In the genomic region with DNA sequence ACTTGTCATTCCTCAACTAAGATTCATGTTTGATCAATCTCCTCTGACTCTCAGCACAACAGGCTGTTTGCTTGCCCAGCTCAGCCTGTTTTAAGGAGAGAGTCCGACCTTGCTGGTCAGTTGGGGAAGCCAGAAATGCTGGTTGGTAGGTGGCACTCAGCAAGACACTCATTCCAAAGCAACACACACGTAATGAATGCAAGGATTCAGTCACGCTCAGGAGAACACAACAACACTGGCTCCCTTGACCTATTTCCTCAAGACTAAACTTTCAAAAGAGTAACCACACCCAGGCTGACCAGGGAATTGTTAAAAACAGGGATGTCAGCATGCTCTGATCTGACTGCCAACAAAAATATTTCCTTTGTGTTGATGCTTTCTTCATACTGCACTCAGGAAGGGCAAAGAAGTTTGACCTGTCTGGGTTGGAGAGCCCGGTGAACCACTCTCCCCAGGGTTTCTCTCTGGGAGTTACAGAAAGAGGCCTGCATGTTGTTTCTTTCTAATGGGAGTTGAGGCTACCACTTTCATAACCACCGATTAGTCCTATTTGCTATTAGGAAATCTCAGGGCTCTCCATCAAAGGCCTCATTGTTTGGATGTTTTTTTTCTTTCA, we compare ENCODE assay signal across 12 cellular contexts. TPM values are rescaled to one million over a fixed set of nuclear protein-coding genes. Genes with fewer than 3 reads are reported as not detected.
A peak's percentile ranks its signal among the peaks of the same experiment; 100 is the strongest.
DNase-seq lines count a peak whose midpoint lies in the region; ATAC-seq and TF ChIP-seq lines count a peak whose summit lies in the region.
"Had no signal": no experiment of that assay in that cellular context is flagged by ENCODE, and none has a peak within 500 bp of the region (broad histone marks: within the 10 kb centered on the region; RNA-seq: fewer than 3 reads in every experiment).

No MANE protein-coding gene starts in this region.

- H3K27me3 Mint-ChIP-seq in type B pancreatic cell = peaks cover 2% of the 10 kb centered on the region

- H3K36me3 Mint-ChIP-seq in type B pancreatic cell = no peaks in the 10 kb centered on the region
- H3K36me3 Mint-ChIP-seq: activated naive CD8-positive, alpha-beta T cell treated with anti-CD3 and anti-CD28 coated beads for 36 hours had no signal

- ATAC-seq in left lung = peak; percentile 77

- H3K4me1 ChIP-seq in left lung = no peaks in the 10 kb centered on the region

- no peaks in the 10 kb centered on the region for H3K36me3 ChIP-seq in left lung

- H3K4me1 Mint-ChIP-seq in type B pancreatic cell (ENCODE audit: unreplicated experiment) = peaks cover 10% of the 10 kb centered on the region

- no peak overlapping the region for H3K4me3 Mint-ChIP-seq in type B pancreatic cell
- H3K4me3 Mint-ChIP-seq: activated naive CD8-positive, alpha-beta T cell treated with anti-CD3 and anti-CD28 coated beads for 36 hours had no signal

- peak; percentile 75 to 96 for DNase-seq in cardiac fibroblast (ENCODE audit: low read depth in 2 of 2)
- peak in 1 of 2 donors; percentile 36 for DNase-seq in left lung
- DNase-seq in type B pancreatic cell (ENCODE audit: extremely low spot score, unreplicated experiment) = no peak
- DNase-seq in HEK293T (ENCODE audit: extremely low spot score) = no peak
- no peak for DNase-seq in DMS53 (lab: John Stamatoyannopoulos, UW)
- DNase-seq in NCI-H524 treated with DMSO at 0.1 percent for 48 hours (lab: John Stamatoyannopoulos, UW) = no peak
- no peak for DNase-seq in NK-92 treated with Interleukin-12 subunit alpha and Interleukin-12 subunit beta, amount 100 ng/mL, for 24 hours (lab: John Stamatoyannopoulos, UW)
- DNase-seq: activated CD4-positive, alpha-beta T cell treated with anti-CD3 and anti-CD28 coated beads, Interleukin-2, amount 50 U/mL, for 1 hour; activated naive CD8-positive, alpha-beta T cell treated with anti-CD3 and anti-CD28 coated beads for 36 hours; occipital lobe; SIG-M5 had no signal

- no peaks in the 10 kb centered on the region for H3K9me3 ChIP-seq in left lung

- H3K4me3 ChIP-seq in cardiac fibroblast (replicated peaks in 1 of 2; ENCODE audit: low read depth in 2 of 2, low read length in 2 of 2) (no peak overlapping the region), left lung (no peak overlapping the region)

- TF ChIP-seq CTCF in cardiac fibroblast (IDR thresholded peaks at IDR 0.05; ENCODE audit: low read depth, low read length) = no peak
- no peak for TF ChIP-seq CTCF in left lung (IDR thresholded peaks at IDR 0.05)
- TF ChIP-seq CTCF in type B pancreatic cell (conservative IDR thresholded peaks at IDR 0.05) = no peak

- peak overlapping the region; percentile 63 for H3K27ac Mint-ChIP-seq in type B pancreatic cell
- H3K27ac Mint-ChIP-seq: activated naive CD8-positive, alpha-beta T cell treated with anti-CD3 and anti-CD28 coated beads for 36 hours had no signal

- no peak for TF ChIP-seq RAD21 in Ishikawa (IDR thresholded peaks at IDR 0.05; ENCODE audit: low read depth)

- peak overlapping the region in 1 of 2 donors; percentile 14 for H3K27ac ChIP-seq in left lung

- intact Hi-C loops in left lung (cut with DNase I) = no loop called here

- TF ChIP-seq EP300 in Ishikawa (IDR thresholded peaks at IDR 0.05; ENCODE audit: borderline replicate concordance) = peak; percentile 74

- CTCF ChIA-PET in HEK293T (lab: Yijun Ruan, JAX) = no interaction called here

- H3K27me3 ChIP-seq in left lung = no peaks in the 10 kb centered on the region

- no peaks in the 10 kb centered on the region for H3K9me3 Mint-ChIP-seq in type B pancreatic cell
- H3K9me3 Mint-ChIP-seq: activated naive CD8-positive, alpha-beta T cell treated with anti-CD3 and anti-CD28 coated beads for 36 hours had no signal

- POLR2A ChIA-PET in HEK293T (lab: Yijun Ruan, JAX) = no interaction called here

TF ChIP-seq in Ishikawa, 13 proteins besides CTCF, POLR2A, EP300 and RAD21 (continues in another document):
- no peak for TF ChIP-seq TAF1 (IDR thresholded peaks at IDR 0.05; ENCODE audit: low read depth)
- TF ChIP-seq, protein P1, sequence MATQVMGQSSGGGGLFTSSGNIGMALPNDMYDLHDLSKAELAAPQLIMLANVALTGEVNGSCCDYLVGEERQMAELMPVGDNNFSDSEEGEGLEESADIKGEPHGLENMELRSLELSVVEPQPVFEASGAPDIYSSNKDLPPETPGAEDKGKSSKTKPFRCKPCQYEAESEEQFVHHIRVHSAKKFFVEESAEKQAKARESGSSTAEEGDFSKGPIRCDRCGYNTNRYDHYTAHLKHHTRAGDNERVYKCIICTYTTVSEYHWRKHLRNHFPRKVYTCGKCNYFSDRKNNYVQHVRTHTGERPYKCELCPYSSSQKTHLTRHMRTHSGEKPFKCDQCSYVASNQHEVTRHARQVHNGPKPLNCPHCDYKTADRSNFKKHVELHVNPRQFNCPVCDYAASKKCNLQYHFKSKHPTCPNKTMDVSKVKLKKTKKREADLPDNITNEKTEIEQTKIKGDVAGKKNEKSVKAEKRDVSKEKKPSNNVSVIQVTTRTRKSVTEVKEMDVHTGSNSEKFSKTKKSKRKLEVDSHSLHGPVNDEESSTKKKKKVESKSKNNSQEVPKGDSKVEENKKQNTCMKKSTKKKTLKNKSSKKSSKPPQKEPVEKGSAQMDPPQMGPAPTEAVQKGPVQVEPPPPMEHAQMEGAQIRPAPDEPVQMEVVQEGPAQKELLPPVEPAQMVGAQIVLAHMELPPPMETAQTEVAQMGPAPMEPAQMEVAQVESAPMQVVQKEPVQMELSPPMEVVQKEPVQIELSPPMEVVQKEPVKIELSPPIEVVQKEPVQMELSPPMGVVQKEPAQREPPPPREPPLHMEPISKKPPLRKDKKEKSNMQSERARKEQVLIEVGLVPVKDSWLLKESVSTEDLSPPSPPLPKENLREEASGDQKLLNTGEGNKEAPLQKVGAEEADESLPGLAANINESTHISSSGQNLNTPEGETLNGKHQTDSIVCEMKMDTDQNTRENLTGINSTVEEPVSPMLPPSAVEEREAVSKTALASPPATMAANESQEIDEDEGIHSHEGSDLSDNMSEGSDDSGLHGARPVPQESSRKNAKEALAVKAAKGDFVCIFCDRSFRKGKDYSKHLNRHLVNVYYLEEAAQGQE (IDR thresholded peaks at IDR 0.05; ENCODE audit: low read depth) = no peak
- peak; percentile 83 for TF ChIP-seq TCF12 (IDR thresholded peaks at IDR 0.05; ENCODE audit: low read depth)
- peak; percentile 59 for TF ChIP-seq TEAD4 (IDR thresholded peaks at IDR 0.05)
- TF ChIP-seq ZBTB7A (IDR thresholded peaks at IDR 0.05; ENCODE audit: low read depth) = no peak
- TF ChIP-seq, protein P2, sequence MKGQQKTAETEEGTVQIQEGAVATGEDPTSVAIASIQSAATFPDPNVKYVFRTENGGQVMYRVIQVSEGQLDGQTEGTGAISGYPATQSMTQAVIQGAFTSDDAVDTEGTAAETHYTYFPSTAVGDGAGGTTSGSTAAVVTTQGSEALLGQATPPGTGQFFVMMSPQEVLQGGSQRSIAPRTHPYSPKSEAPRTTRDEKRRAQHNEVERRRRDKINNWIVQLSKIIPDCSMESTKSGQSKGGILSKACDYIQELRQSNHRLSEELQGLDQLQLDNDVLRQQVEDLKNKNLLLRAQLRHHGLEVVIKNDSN (IDR thresholded peaks at IDR 0.05) = no peak
- peak; percentile 78 for TF ChIP-seq NFIC (IDR thresholded peaks at IDR 0.05)
- TF ChIP-seq, protein P3, sequence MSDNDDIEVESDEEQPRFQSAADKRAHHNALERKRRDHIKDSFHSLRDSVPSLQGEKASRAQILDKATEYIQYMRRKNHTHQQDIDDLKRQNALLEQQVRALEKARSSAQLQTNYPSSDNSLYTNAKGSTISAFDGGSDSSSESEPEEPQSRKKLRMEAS (IDR thresholded peaks at IDR 0.05) = no peak; the same call in 1 of the 2 replicates

TF ChIP-seq in HEK293T, 16 proteins besides CTCF, POLR2A, EP300 and RAD21:
- TF ChIP-seq FOXM1 (IDR thresholded peaks at IDR 0.05; ENCODE audit: borderline replicate concordance) (no peak), FOXK2 (IDR thresholded peaks at IDR 0.05) (no peak), ARNT (IDR thresholded peaks at IDR 0.05) (no peak), BHLHE40 (IDR thresholded peaks at IDR 0.05; ENCODE audit: borderline replicate concordance) (no peak), NFRKB (IDR thresholded peaks at IDR 0.05) (no peak), ELF4 (IDR thresholded peaks at IDR 0.05) (no peak), HDGF (IDR thresholded peaks at IDR 0.05; ENCODE audit: borderline replicate concordance) (no peak), SUZ12 (IDR thresholded peaks at IDR 0.05) (no peak), CTBP1 (IDR thresholded peaks at IDR 0.05; ENCODE audit: borderline replicate concordance) (no peak), TARDBP (IDR thresholded peaks at IDR 0.05) (no peak), SP1 (IDR thresholded peaks at IDR 0.05) (no peak), FOXA1 (IDR thresholded peaks at IDR 0.05) (no peak), L3MBTL2 (conservative IDR thresholded peaks at IDR 0.05) (no peak), ZNF384 (IDR thresholded peaks at IDR 0.05) (no peak), LEF1 (IDR thresholded peaks at IDR 0.05; ENCODE audit: borderline replicate concordance) (no peak)
- TF ChIP-seq, protein P4, sequence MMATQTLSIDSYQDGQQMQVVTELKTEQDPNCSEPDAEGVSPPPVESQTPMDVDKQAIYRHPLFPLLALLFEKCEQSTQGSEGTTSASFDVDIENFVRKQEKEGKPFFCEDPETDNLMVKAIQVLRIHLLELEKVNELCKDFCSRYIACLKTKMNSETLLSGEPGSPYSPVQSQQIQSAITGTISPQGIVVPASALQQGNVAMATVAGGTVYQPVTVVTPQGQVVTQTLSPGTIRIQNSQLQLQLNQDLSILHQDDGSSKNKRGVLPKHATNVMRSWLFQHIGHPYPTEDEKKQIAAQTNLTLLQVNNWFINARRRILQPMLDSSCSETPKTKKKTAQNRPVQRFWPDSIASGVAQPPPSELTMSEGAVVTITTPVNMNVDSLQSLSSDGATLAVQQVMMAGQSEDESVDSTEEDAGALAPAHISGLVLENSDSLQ (IDR thresholded peaks at IDR 0.05) = no peak

RNA-seq across cellular contexts. Expression of a gene that starts 25.6 kb away (rescaled TPM):
- total RNA-seq in left lung (10 to 100 TPM; 34.9 to 36.6 TPM), type B pancreatic cell (ENCODE audit: low replicate concordance) (41.9 and 54.4 TPM in 2 replicates)

Comparison
In these comparisons a context has a peak if more than half of its experiments do, and no peak if none do; other contexts are left out.
1. DNase-seq: peak in cardiac fibroblast (2 of 2); none in type B pancreatic cell (single experiment), HEK293T (single experiment), DMS53 (single experiment), NCI-H524 treated with DMSO at 0.1 percent for 48 hours (single experiment) and NK-92 treated with Interleukin-12 subunit alpha and Interleukin-12 subunit beta, amount 100 ng/mL, for 24 hours (single experiment).